ENCODE assay signal across 8 cellular contexts in genomic region chr4:154332681-154333421, GRCh38.
DNase-seq lines count a peak whose midpoint lies in the region; ATAC-seq and TF ChIP-seq lines count a peak whose summit lies in the region.

No MANE protein-coding gene starts in this region.

- no peak overlapping the region for H3K4ac ChIP-seq in trophoblast cell (ENCODE audit: low read depth, low read length)

- no peak overlapping the region for H2BK5ac ChIP-seq in trophoblast cell (ENCODE audit: low read depth, low read length, poor library complexity)

- no peaks in the 10 kb centered on the region for H3K9me3 ChIP-seq in CD4-positive, CD25-positive, alpha-beta regulatory T cell (ENCODE audit: control insufficient read depth in 2 of 2, low read length in 2 of 2)
- no peaks in the 10 kb centered on the region for H3K9me3 ChIP-seq in esophagus muscularis mucosa
- no peaks in the 10 kb centered on the region for H3K9me3 ChIP-seq in trophoblast cell (ENCODE audit: insufficient read depth, low read depth, low read length)
- no peaks in the 10 kb centered on the region for H3K9me3 ChIP-seq in vagina

- 29% methylated on average over 29 of the region's 48 CpGs for WGBS in esophagus muscularis mucosa
- WGBS in trophoblast cell (ENCODE audit: extremely low coverage, insufficient coverage, insufficient read length), result no CpG with 5 or more reads among the region's 48 CpGs

- no peak overlapping the region for H3K9ac ChIP-seq in trophoblast cell (ENCODE audit: low read length)

- no peaks in the 10 kb centered on the region for H3K4me1 ChIP-seq in CD4-positive, CD25-positive, alpha-beta regulatory T cell (ENCODE audit: control insufficient read depth, insufficient read depth, low read length, poor library complexity, severe bottlenecking)
- peaks cover 0 to 15% (median 13%) of the 10 kb centered on the region in 4 donors for H3K4me1 ChIP-seq in esophagus muscularis mucosa
- H3K4me1 ChIP-seq in trophoblast cell (ENCODE audit: control insufficient read depth in 1 of 2, insufficient read depth in 2 of 2, low read length in 2 of 2), result peaks cover 0 to 6% of the 10 kb centered on the region in 2 experiments
- peaks cover 11% of the 10 kb centered on the region for H3K4me1 ChIP-seq in vagina

- no peak overlapping the region for H4K91ac ChIP-seq in trophoblast cell (ENCODE audit: low read depth, low read length)

- intact Hi-C loops in esophagus muscularis mucosa (cut with DNase I) (no loop called here), vagina (cut with DNase I) (no loop called here)

- peak overlapping the region; percentile 21 for H3K4me3 ChIP-seq in CD4-positive, CD25-positive, alpha-beta regulatory T cell (ENCODE audit: low read depth, low read length)
- H3K4me3 ChIP-seq in esophagus muscularis mucosa (peak overlapping the region; percentile 30 to 51 (median 40)), trophoblast cell (ENCODE audit: low read depth, low read length) (no peak overlapping the region), vagina (peak overlapping the region; percentile 13 to 33)

- TF ChIP-seq CTCF in esophagus muscularis mucosa (IDR thresholded peaks at IDR 0.05) (no peak), vagina (IDR thresholded peaks at IDR 0.05) (no peak)

- no peak overlapping the region for H3K23ac ChIP-seq in trophoblast cell (ENCODE audit: low read length)

- H2BK120ac ChIP-seq in trophoblast cell (ENCODE audit: insufficient read depth, low read length, poor library complexity), result no peak overlapping the region

- H4K12ac ChIP-seq in trophoblast cell (ENCODE audit: low read depth, low read length), result no peak overlapping the region

- H3K27ac Mint-ChIP-seq in CD4-positive, CD25-positive, alpha-beta regulatory T cell, result peak overlapping the region in 2 of 3 donors; percentile 75 to 83

- no peaks in the 10 kb centered on the region for H3K79me2 ChIP-seq in trophoblast cell (ENCODE audit: control insufficient read depth, insufficient read depth, low read length, poor library complexity)

- H4K8ac ChIP-seq in trophoblast cell (ENCODE audit: low read depth, low read length), result no peak overlapping the region

- no peak for TF ChIP-seq POLR2A in esophagus muscularis mucosa (IDR thresholded peaks at IDR 0.05; ENCODE audit: low read depth)
- no peak for TF ChIP-seq POLR2A in vagina (IDR thresholded peaks at IDR 0.05)

- H3K36me3 ChIP-seq in CD4-positive, CD25-positive, alpha-beta regulatory T cell (ENCODE audit: control insufficient read depth, insufficient read depth, low read length), result no peaks in the 10 kb centered on the region
- H3K36me3 ChIP-seq in esophagus muscularis mucosa, result no peaks in the 10 kb centered on the region
- no peaks in the 10 kb centered on the region for H3K36me3 ChIP-seq in trophoblast cell (ENCODE audit: control insufficient read depth in 1 of 2, insufficient read depth in 2 of 2, low read length in 2 of 2)
- H3K36me3 ChIP-seq in vagina, result no peaks in the 10 kb centered on the region

- peak overlapping the region; percentile 50 for H3K4me2 ChIP-seq in trophoblast cell (ENCODE audit: low read length)

- peak; percentile 11 to 67 (median 35) for DNase-seq in CD4-positive, CD25-positive, alpha-beta regulatory T cell
- DNase-seq in M059J (ENCODE audit: low read depth) (peak; percentile 55), esophagus muscularis mucosa (ENCODE audit: extremely low spot score) (no peak), trophoblast cell (peak in 1 of 2 donors; percentile 5), vagina (ENCODE audit: extremely low spot score in 2 of 2) (no peak), NCI-H2029 treated with DMSO at 0.1 percent for 48 hours (lab: John Stamatoyannopoulos, UW) (no peak)
- peak; percentile 31 for DNase-seq in activated CD8-positive, alpha-beta memory T cell treated with anti-CD3 and anti-CD28 coated beads, Interleukin-2, amount 50 U/mL, for 24 hours (ENCODE audit: extremely low read depth)

- ATAC-seq in CD4-positive, CD25-positive, alpha-beta regulatory T cell (ENCODE audit: low read depth in 2 of 2), result peak; percentile 62 to 67
- ATAC-seq in GM21423 (IDR thresholded peaks at IDR 0.05; ENCODE audit: unreplicated experiment), result peak; percentile 93

- no peak overlapping the region for H3K27ac ChIP-seq in CD4-positive, CD25-positive, alpha-beta regulatory T cell (ENCODE audit: insufficient read depth, low read length, poor library complexity, severe bottlenecking)
- H3K27ac ChIP-seq in esophagus muscularis mucosa (replicated peaks in 1 of 4) (no peak overlapping the region), trophoblast cell (ENCODE audit: low read depth, low read length) (no peak overlapping the region), vagina (no peak overlapping the region)

- H3K14ac ChIP-seq in trophoblast cell (ENCODE audit: low read length), result no peak overlapping the region

- peaks cover 10% of the 10 kb centered on the region for H3K27me3 ChIP-seq in CD4-positive, CD25-positive, alpha-beta regulatory T cell (ENCODE audit: control insufficient read depth, insufficient read depth, low read length)
- H3K27me3 ChIP-seq in esophagus muscularis mucosa (peaks cover 0 to 26% (median 7%) of the 10 kb centered on the region in 4 donors), trophoblast cell (ENCODE audit: insufficient read depth, low read length) (no peaks in the 10 kb centered on the region), vagina (no peaks in the 10 kb centered on the region)

- H2AK5ac ChIP-seq in trophoblast cell (ENCODE audit: low read length), result no peak overlapping the region

- H3K27me3 Mint-ChIP-seq in CD4-positive, CD25-positive, alpha-beta regulatory T cell, result peaks cover 11% of the 10 kb centered on the region

- peaks cover 0 to 2% (median 0%) of the 10 kb centered on the region in 7 donors for H3K9me3 Mint-ChIP-seq in CD4-positive, CD25-positive, alpha-beta regulatory T cell

- H3K4me3 Mint-ChIP-seq in CD4-positive, CD25-positive, alpha-beta regulatory T cell, result peak overlapping the region; percentile 27 to 87 (median 75)

- no peaks in the 10 kb centered on the region for H3K79me1 ChIP-seq in trophoblast cell (ENCODE audit: low read length)

- no peak overlapping the region for H2AFZ ChIP-seq in trophoblast cell (ENCODE audit: insufficient read depth, low read length, poor library complexity)

- TF ChIP-seq EP300 in esophagus muscularis mucosa (IDR thresholded peaks at IDR 0.05), result no peak

- no peaks in the 10 kb centered on the region for H3K36me3 Mint-ChIP-seq in CD4-positive, CD25-positive, alpha-beta regulatory T cell

- H2BK12ac ChIP-seq in trophoblast cell (ENCODE audit: low read length), result no peak overlapping the region

- H3K4me1 Mint-ChIP-seq in CD4-positive, CD25-positive, alpha-beta regulatory T cell, result peaks cover 0 to 13% (median 5%) of the 10 kb centered on the region in 4 donors

- H3K18ac ChIP-seq in trophoblast cell (ENCODE audit: low read length), result no peak overlapping the region

Comparison
In these comparisons a context has a peak if more than half of its experiments do, and no peak if none do; other contexts are left out.
1. DNase-seq: peak in CD4-positive, CD25-positive, alpha-beta regulatory T cell (3 of 3), M059J (single experiment) and activated CD8-positive, alpha-beta memory T cell treated with anti-CD3 and anti-CD28 coated beads, Interleukin-2, amount 50 U/mL, for 24 hours (single experiment); none in esophagus muscularis mucosa (single experiment), vagina (0 of 2) and NCI-H2029 treated with DMSO at 0.1 percent for 48 hours (single experiment).